9 cellular contexts compared by ENCODE assay signal in genomic region chr15:56371495-56372147, GRCh38.
A peak's percentile ranks its signal among the peaks of the same experiment; 100 is the strongest.
DNase-seq lines count a peak whose midpoint lies in the region; ATAC-seq and TF ChIP-seq lines count a peak whose summit lies in the region.
"Had no signal": no experiment of that assay in that cellular context is flagged by ENCODE, and none has a peak within 500 bp of the region (broad histone marks: within the 10 kb centered on the region; RNA-seq: fewer than 3 reads in every experiment).

No MANE protein-coding gene starts in this region.

- peaks cover 0 to 5% of the 10 kb centered on the region in 2 donors for H3K36me3 Mint-ChIP-seq in stimulated activated naive B cell treated with anti-CD40 and anti-IgM and Interleukin-4, amounts not matched to agents 10 μg/mL and 1 μg/mL and 100 μg/mL, for 72 hours

- TF ChIP-seq POLR2A in erythroblast (IDR thresholded peaks at IDR 0.05; ENCODE audit: low read length): no peak

- H3K4me1 Mint-ChIP-seq in stimulated activated naive B cell treated with anti-CD40 and anti-IgM and Interleukin-4, amounts not matched to agents 10 μg/mL and 1 μg/mL and 100 μg/mL, for 72 hours: peaks cover 12 to 16% of the 10 kb centered on the region in 2 donors

- H3K9me3 Mint-ChIP-seq in stimulated activated naive B cell treated with anti-CD40 and anti-IgM and Interleukin-4, amounts not matched to agents 10 μg/mL and 1 μg/mL and 100 μg/mL, for 72 hours: peaks cover 0 to 4% of the 10 kb centered on the region in 2 donors

- H3K4me3 Mint-ChIP-seq in stimulated activated naive B cell treated with anti-CD40 and anti-IgM and Interleukin-4, amounts not matched to agents 10 μg/mL and 1 μg/mL and 100 μg/mL, for 72 hours: peak overlapping the region in 1 of 2 donors; percentile 31

- peaks cover 0 to 4% of the 10 kb centered on the region in 2 donors for H3K27me3 Mint-ChIP-seq in stimulated activated naive B cell treated with anti-CD40 and anti-IgM and Interleukin-4, amounts not matched to agents 10 μg/mL and 1 μg/mL and 100 μg/mL, for 72 hours

- H3K27ac Mint-ChIP-seq in stimulated activated naive B cell treated with anti-CD40 and anti-IgM and Interleukin-4, amounts not matched to agents 10 μg/mL and 1 μg/mL and 100 μg/mL, for 72 hours: peak overlapping the region; percentile 52

- ATAC-seq in activated CD4-positive, CD25-positive, alpha-beta regulatory T cell treated with anti-CD3 and anti-CD28 coated beads, Interleukin-2, amount 50 U/mL, for 24 hours: peak; percentile 55 to 68
- ATAC-seq in HG02610 (IDR thresholded peaks at IDR 0.05; ENCODE audit: unreplicated experiment) (peak; percentile 97), HG03558 (IDR thresholded peaks at IDR 0.05; ENCODE audit: extremely low read depth, unreplicated experiment) (peak; percentile 96)
- peak; percentile 99 for ATAC-seq in stimulated activated naive B cell treated with anti-CD40 and anti-IgM and Interleukin-4, amounts not matched to agents 10 μg/mL and 1 μg/mL and 100 μg/mL, for 72 hours (replicated peaks)

- no peak for DNase-seq in activated CD4-positive, CD25-positive, alpha-beta regulatory T cell (lab: John Stamatoyannopoulos, UW)
- DNase-seq in stimulated activated naive B cell treated with anti-CD40 and anti-IgM and Interleukin-4, amounts not matched to agents 10 μg/mL and 1 μg/mL and 100 μg/mL, for 72 hours: no peak
- DNase-seq in activated effector memory CD4-positive, alpha-beta T cell treated with Interleukin-2 at 50 U/mL for 16 hours: no peak
- DNase-seq in erythroblast (lab: John Stamatoyannopoulos, UW) (no peak), NCI-H1436 treated with DMSO at 0.1 percent for 48 hours (lab: John Stamatoyannopoulos, UW) (no peak)
- DNase-seq: activated naive CD4-positive, alpha-beta T cell had no signal
